ENCODE assay signal across 8 cellular contexts in genomic region chr7:65006094-65006992, GRCh38. TPM values are rescaled to one million over a fixed set of nuclear protein-coding genes. Genes with fewer than 3 reads are reported as not detected.
A peak's percentile ranks its signal among the peaks of the same experiment; 100 is the strongest.
DNase-seq lines count a peak whose midpoint lies in the region; ATAC-seq, FAIRE-seq and TF ChIP-seq lines count a peak whose summit lies in the region.

Gene ERV3-1 (minus strand): TSS chr7:65006687. CDS start chr7:64993026, 13,661 bp downstream.

- peak; percentile 100 for ATAC-seq in HG02798 (IDR thresholded peaks at IDR 0.05; ENCODE audit: poor library complexity, unreplicated experiment)

- H3K27me3 Mint-ChIP-seq in progenitor cell of endocrine pancreas = no peaks in the 10 kb centered on the region

- peak within 1 kb of the TSS; percentile 97 for H3K4me3 Mint-ChIP-seq in progenitor cell of endocrine pancreas (ENCODE audit: low read depth)

- no peaks in the 10 kb centered on the region for H3K27me3 ChIP-seq in left ventricle myocardium inferior (ENCODE audit: low read depth)

- no peaks in the 10 kb centered on the region for H3K9me3 ChIP-seq in left ventricle myocardium inferior (replicated peaks)

- H3K9me3 Mint-ChIP-seq in progenitor cell of endocrine pancreas (ENCODE audit: low read depth) = peaks cover 18% of the 10 kb centered on the region

- TF ChIP-seq CTCF in left ventricle myocardium inferior (IDR thresholded peaks at IDR 0.05; ENCODE audit: borderline replicate concordance) (no peak), progenitor cell of endocrine pancreas (IDR thresholded peaks at IDR 0.05; ENCODE audit: unreplicated experiment) (no peak)

- DNase-seq in GM12891 (ENCODE audit: insufficient read length, low spot score) = peak; percentile 74
- peak; percentile 98 for DNase-seq in NCI-H146 (lab: John Stamatoyannopoulos, UW)
- DNase-seq in T-helper 1 cell = peak; percentile 76 to 96 (median 86)
- peak; percentile 90 for DNase-seq in amniotic stem cell (lab: John Stamatoyannopoulos, UW)
- peak; percentile 95 for DNase-seq in left ventricle myocardium inferior
- DNase-seq in progenitor cell of endocrine pancreas (ENCODE audit: low spot score, unreplicated experiment) = peak; percentile 84
- peak; percentile 98 for DNase-seq in ureter (ENCODE audit: low spot score)

- H3K4me1 ChIP-seq in left ventricle myocardium inferior = peaks cover 52% of the 10 kb centered on the region

- FAIRE-seq in GM12891 (lab: Jason Lieb, UNC) = peak; percentile 88

- no peaks in the 10 kb centered on the region for H3K36me3 ChIP-seq in left ventricle myocardium inferior

- peak within 1 kb of the TSS; percentile 100 for H3K27ac Mint-ChIP-seq in progenitor cell of endocrine pancreas

- TF ChIP-seq POLR2A in GM12891 (IDR thresholded peaks at IDR 0.05; ENCODE audit: low read depth, low read length) = peak; percentile 97

- H3K36me3 Mint-ChIP-seq in progenitor cell of endocrine pancreas (ENCODE audit: insufficient read depth) = peaks cover 36% of the 10 kb centered on the region

- peaks cover 9% of the 10 kb centered on the region for H3K4me1 Mint-ChIP-seq in progenitor cell of endocrine pancreas (ENCODE audit: low read depth)

- intact Hi-C loops in left ventricle myocardium inferior (cut with micrococcal nuclease) = no loop called here

- peak within 1 kb of the TSS; percentile 92 for H3K27ac ChIP-seq in left ventricle myocardium inferior (replicated peaks)

- H3K4me3 ChIP-seq in left ventricle myocardium inferior = peak within 1 kb of the TSS; percentile 92

TF ChIP-seq in GM12891, 5 proteins besides CTCF, POLR2A, EP300 and RAD21:
- TF ChIP-seq SPI1 (IDR thresholded peaks at IDR 0.05; ENCODE audit: low read depth, low read length) (peak; percentile 53), POU2F2 (IDR thresholded peaks at IDR 0.05; ENCODE audit: low read depth, low read length) (peak; percentile 79; the same call in 1 of the 2 replicates), POLR2AphosphoS5 (IDR thresholded peaks at IDR 0.05; ENCODE audit: low read depth, low read length) (peak; percentile 95), TAF1 (IDR thresholded peaks at IDR 0.05; ENCODE audit: low read depth, low read length) (peak; percentile 91), PAX5 (IDR thresholded peaks at IDR 0.05; ENCODE audit: insufficient read depth, low read length, severe bottlenecking) (no peak)

RNA-seq across cellular contexts. Expression of gene ERV3-1, which starts in this region (rescaled TPM):
- polyA plus RNA-seq in GM12891 (2012; ENCODE audit: low read depth, missing spikeins) = 11.0 TPM
- total RNA-seq in left ventricle myocardium inferior (6.8 TPM), progenitor cell of endocrine pancreas (69.0 and 77.2 TPM in 2 replicates), ureter (37.1 TPM)

Comparison
In these comparisons a context has a peak if more than half of its experiments do, and no peak if none do; other contexts are left out.
1. Peak in every context shown above with its lines: DNase-seq, ATAC-seq, H3K4me3 ChIP-seq and H3K27ac ChIP-seq.